28 cellular contexts compared by ENCODE assay signal in the genomic region with DNA sequence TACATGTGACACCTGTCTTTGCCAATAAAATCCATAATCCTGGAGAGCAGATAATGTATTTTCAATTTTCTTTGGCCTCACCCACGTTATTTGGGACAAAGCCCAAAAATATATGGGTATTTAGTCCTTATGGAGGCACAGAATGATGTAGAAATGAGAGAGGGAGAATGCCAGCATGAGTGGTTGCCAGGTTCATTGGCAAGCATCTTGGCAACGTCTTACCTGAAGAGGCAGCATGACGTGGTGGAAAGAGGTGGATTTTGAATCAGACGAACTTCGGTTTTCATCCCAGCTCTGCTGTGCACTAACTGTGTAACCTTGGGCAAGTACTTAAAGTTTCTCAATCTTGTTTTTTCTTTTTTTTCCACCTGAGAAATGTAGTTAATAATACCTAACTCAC.
"Had no signal": no experiment of that assay in that cellular context is flagged by ENCODE, and none has a peak within 500 bp of the region (broad histone marks: within the 10 kb centered on the region; RNA-seq: fewer than 3 reads in every experiment).

No MANE protein-coding gene starts in this region.

- H3K36me3 ChIP-seq: left lung, ovary, prostate gland, stomach, thoracic aorta, tibial artery, upper lobe of right lung had no signal

- H3K27me3 Mint-ChIP-seq: memory B cell; naive thymus-derived CD4-positive, alpha-beta T cell; natural killer cell treated with Interleukin-12 subunit alpha and Interleukin-12 subunit beta and Interleukin-15 and Interleukin-18, amount 100 ng/mL, for 72 hours; stimulated activated naive B cell treated with anti-CD40 and anti-IgM and Interleukin-4, amounts not matched to agents 10 μg/mL and 1 μg/mL and 100 μg/mL, for 72 hours had no signal

- H3K4me1 ChIP-seq: left lung, prostate gland, stomach, tibial artery, upper lobe of right lung had no signal

- H3K4me3 Mint-ChIP-seq: memory B cell; naive thymus-derived CD4-positive, alpha-beta T cell; natural killer cell treated with Interleukin-12 subunit alpha and Interleukin-12 subunit beta and Interleukin-15 and Interleukin-18, amount 100 ng/mL, for 72 hours; stimulated activated naive B cell treated with anti-CD40 and anti-IgM and Interleukin-4, amounts not matched to agents 10 μg/mL and 1 μg/mL and 100 μg/mL, for 72 hours had no signal

- H3K27ac ChIP-seq: left lung, ovary, prostate gland, skin epidermis, stomach, thoracic aorta, tibial artery, upper lobe of right lung had no signal

- DNase-seq: hippocampal formation; kidney; left colon; left lung; midbrain; mucosa of descending colon; naive thymus-derived CD4-positive, alpha-beta T cell; ovary; posterior cingulate gyrus; retina; right cardiac atrium; stimulated activated CD4-positive, alpha-beta T cell treated with anti-CD3 and anti-CD28 coated beads, Interleukin-12 subunit alpha, Interleukin-12 subunit beta, amount 100 ng/mL, for 4 hours; stimulated activated CD4-positive, alpha-beta T cell treated with anti-CD3 and anti-CD28 coated beads, Interleukin-15, amount 100 ng/mL, for 24 hours; stimulated activated CD4-positive, alpha-beta T cell treated with anti-CD3 and anti-CD28 coated beads, Interleukin-2, amount 100 ng/mL, for 24 hours; stimulated activated CD4-positive, alpha-beta T cell treated with anti-CD3 and anti-CD28 coated beads, Interleukin-4, amount 100 ng/mL, for 1 hour; stimulated activated naive B cell treated with anti-CD40 and anti-IgM and Interleukin-4, amounts not matched to agents 10 μg/mL and 1 μg/mL and 100 μg/mL, for 72 hours; stimulated activated naive CD8-positive, alpha-beta T cell treated with anti-CD3 and anti-CD28 coated beads, Interleukin-15, Interleukin-2, amounts not matched to agents 100 U/mL and 50 U/mL, for 24 hours; stomach; tibial artery; trophoblast cell; upper lobe of right lung had no signal

- H3K27ac Mint-ChIP-seq: memory B cell; naive thymus-derived CD4-positive, alpha-beta T cell; natural killer cell treated with Interleukin-12 subunit alpha and Interleukin-12 subunit beta and Interleukin-15 and Interleukin-18, amount 100 ng/mL, for 72 hours; stimulated activated naive B cell treated with anti-CD40 and anti-IgM and Interleukin-4, amounts not matched to agents 10 μg/mL and 1 μg/mL and 100 μg/mL, for 72 hours had no signal

- H3K36me3 Mint-ChIP-seq: memory B cell; naive thymus-derived CD4-positive, alpha-beta T cell; natural killer cell treated with Interleukin-12 subunit alpha and Interleukin-12 subunit beta and Interleukin-15 and Interleukin-18, amount 100 ng/mL, for 72 hours; stimulated activated naive B cell treated with anti-CD40 and anti-IgM and Interleukin-4, amounts not matched to agents 10 μg/mL and 1 μg/mL and 100 μg/mL, for 72 hours had no signal

- H3K4me1 Mint-ChIP-seq: memory B cell; naive thymus-derived CD4-positive, alpha-beta T cell; stimulated activated naive B cell treated with anti-CD40 and anti-IgM and Interleukin-4, amounts not matched to agents 10 μg/mL and 1 μg/mL and 100 μg/mL, for 72 hours had no signal

- H3K9me3 Mint-ChIP-seq: stimulated activated naive B cell treated with anti-CD40 and anti-IgM and Interleukin-4, amounts not matched to agents 10 μg/mL and 1 μg/mL and 100 μg/mL, for 72 hours had no signal

- H3K9me3 ChIP-seq: left lung, mucosa of descending colon, ovary, prostate gland, stomach, thoracic aorta, tibial artery, upper lobe of right lung had no signal

- H3K27me3 ChIP-seq: left lung, ovary, stomach, tibial artery, upper lobe of right lung had no signal

- H3K4me3 ChIP-seq: left lung, lung, mucosa of descending colon, ovary, prostate gland, skin epidermis, stomach, thoracic aorta, tibial artery, upper lobe of right lung had no signal

- ATAC-seq: left colon; left lung; mucosa of descending colon; naive thymus-derived CD4-positive, alpha-beta T cell; natural killer cell treated with Interleukin-12 subunit alpha and Interleukin-12 subunit beta and Interleukin-15 and Interleukin-18, amount 100 ng/mL, for 72 hours; right cardiac atrium; sciatic nerve; stimulated activated naive B cell treated with anti-CD40 and anti-IgM and Interleukin-4, amounts not matched to agents 10 μg/mL and 1 μg/mL and 100 μg/mL, for 72 hours; stimulated activated naive CD8-positive, alpha-beta T cell treated with anti-CD3 and anti-CD28 coated beads, Interleukin-15, Interleukin-2, amounts not matched to agents 100 U/mL and 50 U/mL, for 24 hours; upper lobe of right lung had no signal
